Comparison of ENCODE assay signal across 27 cellular contexts in genomic region chr3:44782891-44783290, GRCh38.
"Had no signal": no experiment of that assay in that cellular context is flagged by ENCODE, and none has a peak within 500 bp of the region (broad histone marks: within the 10 kb centered on the region; RNA-seq: fewer than 3 reads in every experiment).

No MANE protein-coding gene starts in this region.

- H3K4me2 ChIP-seq: neural progenitor cell had no signal

- DNase-seq: occipital lobe; ovary; posterior cingulate gyrus; psoas muscle; right cardiac atrium; right lobe of liver; sigmoid colon; small intestine; stimulated activated CD4-positive, alpha-beta T cell treated with anti-CD3 and anti-CD28 coated beads, Interleukin-15, amount 100 ng/mL, for 24 hours; stimulated activated CD4-positive, alpha-beta T cell treated with anti-CD3 and anti-CD28 coated beads, Interleukin-2, amount 100 ng/mL, for 24 hours; stimulated activated CD4-positive, alpha-beta T cell treated with anti-CD3 and anti-CD28 coated beads, Interleukin-2, amount 100 ng/mL, for 48 hours; stimulated activated CD4-positive, alpha-beta T cell treated with anti-CD3 and anti-CD28 coated beads, Interleukin-4, amount 100 ng/mL, for 24 hours; stimulated activated naive B cell treated with anti-CD40 and anti-IgM and Interleukin-4, amounts not matched to agents 10 μg/mL and 1 μg/mL and 100 μg/mL, for 72 hours; stimulated activated naive CD4-positive, alpha-beta T cell treated with Interleukin-2 at 50 U/mL for 16 hours; stomach; thyroid gland; trophoblast cell; upper lobe of left lung had no signal

- H3K27ac ChIP-seq: neural progenitor cell, ovary, parathyroid adenoma, psoas muscle, right lobe of liver, sigmoid colon, stomach, thoracic aorta, thyroid gland, tibial nerve, upper lobe of left lung, vagina had no signal

- H3K9me3 Mint-ChIP-seq: nephron; neural progenitor cell; stimulated activated effector memory CD8-positive, alpha-beta T cell treated with anti-CD3 and anti-CD28 coated beads, Interleukin-12 subunit alpha, Interleukin-12 subunit beta, amount 100 ng/mL, for 72 hours; stimulated activated naive B cell treated with anti-CD40 and anti-IgM and Interleukin-4, amounts not matched to agents 10 μg/mL and 1 μg/mL and 100 μg/mL, for 72 hours; stimulated activated naive CD8-positive, alpha-beta T cell treated with anti-CD3 and anti-CD28 coated beads, Interleukin-15, Interleukin-2, amounts not matched to agents 100 ng/mL and 50 ng/mL, for 24 hours had no signal

- H3K27ac Mint-ChIP-seq: nephron; neural progenitor cell; progenitor cell of endocrine pancreas; stimulated activated effector memory CD8-positive, alpha-beta T cell treated with anti-CD3 and anti-CD28 coated beads, Interleukin-12 subunit alpha, Interleukin-12 subunit beta, amount 100 ng/mL, for 72 hours; stimulated activated naive B cell treated with anti-CD40 and anti-IgM and Interleukin-4, amounts not matched to agents 10 μg/mL and 1 μg/mL and 100 μg/mL, for 72 hours; stimulated activated naive CD8-positive, alpha-beta T cell treated with anti-CD3 and anti-CD28 coated beads, Interleukin-15, Interleukin-2, amounts not matched to agents 100 ng/mL and 50 ng/mL, for 24 hours had no signal

- H3K9me3 ChIP-seq: ovary, psoas muscle, right lobe of liver, sigmoid colon, stomach, thoracic aorta, thyroid gland, tibial nerve, upper lobe of left lung, vagina had no signal

- H3K4me3 Mint-ChIP-seq: nephron; neural progenitor cell; stimulated activated effector memory CD8-positive, alpha-beta T cell treated with anti-CD3 and anti-CD28 coated beads, Interleukin-12 subunit alpha, Interleukin-12 subunit beta, amount 100 ng/mL, for 72 hours; stimulated activated naive B cell treated with anti-CD40 and anti-IgM and Interleukin-4, amounts not matched to agents 10 μg/mL and 1 μg/mL and 100 μg/mL, for 72 hours; stimulated activated naive CD8-positive, alpha-beta T cell treated with anti-CD3 and anti-CD28 coated beads, Interleukin-15, Interleukin-2, amounts not matched to agents 100 ng/mL and 50 ng/mL, for 24 hours had no signal

- H3K36me3 ChIP-seq: ovary, right lobe of liver, sigmoid colon, thoracic aorta, thyroid gland, tibial nerve, upper lobe of left lung, vagina had no signal

- H3K4me1 ChIP-seq: neural progenitor cell, parathyroid adenoma, psoas muscle, right lobe of liver, sigmoid colon, stomach, thyroid gland, tibial nerve, upper lobe of left lung, vagina had no signal

- H3K79me2 ChIP-seq: parathyroid adenoma had no signal

- H3K4me3 ChIP-seq: neural progenitor cell, ovary, psoas muscle, right lobe of liver, sigmoid colon, stomach, thoracic aorta, thyroid gland, tibial nerve, upper lobe of left lung, vagina had no signal

- H3K27me3 Mint-ChIP-seq: progenitor cell of endocrine pancreas; stimulated activated naive B cell treated with anti-CD40 and anti-IgM and Interleukin-4, amounts not matched to agents 10 μg/mL and 1 μg/mL and 100 μg/mL, for 72 hours; stimulated activated naive CD8-positive, alpha-beta T cell treated with anti-CD3 and anti-CD28 coated beads, Interleukin-15, Interleukin-2, amounts not matched to agents 100 ng/mL and 50 ng/mL, for 24 hours had no signal

- H2AFZ ChIP-seq: neural progenitor cell, parathyroid adenoma had no signal

- H3K4me1 Mint-ChIP-seq: nephron; neural progenitor cell; stimulated activated effector memory CD8-positive, alpha-beta T cell treated with anti-CD3 and anti-CD28 coated beads, Interleukin-12 subunit alpha, Interleukin-12 subunit beta, amount 100 ng/mL, for 72 hours; stimulated activated naive B cell treated with anti-CD40 and anti-IgM and Interleukin-4, amounts not matched to agents 10 μg/mL and 1 μg/mL and 100 μg/mL, for 72 hours had no signal

- ATAC-seq: psoas muscle; right cardiac atrium; right lobe of liver; stimulated activated effector memory CD8-positive, alpha-beta T cell treated with anti-CD3 and anti-CD28 coated beads, Interleukin-12 subunit alpha, Interleukin-12 subunit beta, amount 100 ng/mL, for 72 hours; stimulated activated naive B cell treated with anti-CD40 and anti-IgM and Interleukin-4, amounts not matched to agents 10 μg/mL and 1 μg/mL and 100 μg/mL, for 72 hours had no signal
